8 cellular contexts compared by ENCODE assay signal in genomic region chr6:113971786-113972185, GRCh38. TPM values are rescaled to one million over a fixed set of nuclear protein-coding genes. Genes with fewer than 3 reads are reported as not detected.
DNase-seq lines count a peak whose midpoint lies in the region; ATAC-seq, FAIRE-seq and TF ChIP-seq lines count a peak whose summit lies in the region.

No MANE protein-coding gene starts in this region.

- peaks cover 36% of the 10 kb centered on the region for H3K4me1 ChIP-seq in CD4-positive, alpha-beta memory T cell (ENCODE audit: insufficient read depth, low read length)
- H3K4me1 ChIP-seq in HUES48 (ENCODE audit: control insufficient read depth, insufficient read depth, low read length) (peaks cover 24% of the 10 kb centered on the region), HepG2 (ENCODE audit: insufficient read depth, low read length) (peaks cover 47% of the 10 kb centered on the region)

- in situ Hi-C loops in HepG2 (cut with HindIII; ENCODE audit: extremely low pct_ligation_motif_present, low pct_unique_long_range_greater_than_20kb) = loop anchor here (10.0 kb wide), 1 partner anchor 1573 kb away; no protein-coding TSS in a partner anchor

- peaks cover 31% of the 10 kb centered on the region for H4K20me1 ChIP-seq in HepG2 (ENCODE audit: insufficient read depth, low read length)

- no peak for FAIRE-seq in HepG2 (lab: Jason Lieb, UNC)

- TSS peak; percentile 70 for BruUV-seq in HepG2 (replicated peaks; lab: Mats Ljungman, UMichigan)

- no peak for ATAC-seq in HepG2

- H3K9ac ChIP-seq in HUES48 (ENCODE audit: low read depth, low read length) (no peak overlapping the region), HepG2 (ENCODE audit: insufficient read depth, low read depth, low read length) (no peak overlapping the region)

- intact Hi-C loops in CD4-positive, alpha-beta memory T cell (cut with micrococcal nuclease) = loop anchor here (5.0 kb wide), 1 partner anchor 114 kb away; the partner anchor contains the start of gene MARCKS
- intact Hi-C loops in activated T-helper 2 cell treated with anti-CD3 and anti-CD28 coated beads, Interferon-gamma antibody, Interleukin-2, Interleukin-4, amounts not matched to agents 10 μg/mL and 5 μg/mL and 100 μg/mL, durations not matched to agents 14 hours and 24 hours and 36 hours (cut with micrococcal nuclease) = loop anchor here (5.0 kb wide), 1 partner anchor 114 kb away; the partner anchor contains the start of gene MARCKS
- intact Hi-C loops in HepG2 (cut with micrococcal nuclease; ENCODE audit: unreplicated experiment) = loop anchor here (10.0 kb wide), 1 partner anchor 193 kb away; no protein-coding TSS in a partner anchor

- peaks cover 20 to 41% (median 29%) of the 10 kb centered on the region in 4 donors for H3K4me1 Mint-ChIP-seq in CD4-positive, alpha-beta memory T cell
- peaks cover 27% of the 10 kb centered on the region for H3K4me1 Mint-ChIP-seq in activated T-helper 2 cell treated with anti-CD3 and anti-CD28 coated beads, Interferon-gamma antibody, Interleukin-2, Interleukin-4, amounts not matched to agents 10 μg/mL and 5 μg/mL and 100 μg/mL, durations not matched to agents 14 hours and 24 hours and 36 hours (ENCODE audit: low read depth)
- H3K4me1 Mint-ChIP-seq in type B pancreatic cell (ENCODE audit: unreplicated experiment) = peaks cover 29% of the 10 kb centered on the region

- peaks cover 2% of the 10 kb centered on the region in 2 donors for H3K27me3 Mint-ChIP-seq in CD4-positive, alpha-beta memory T cell
- no peaks in the 10 kb centered on the region for H3K27me3 Mint-ChIP-seq in activated T-helper 2 cell treated with anti-CD3 and anti-CD28 coated beads, Interferon-gamma antibody, Interleukin-2, Interleukin-4, amounts not matched to agents 10 μg/mL and 5 μg/mL and 100 μg/mL, durations not matched to agents 14 hours and 24 hours and 36 hours (ENCODE audit: low read depth)
- no peaks in the 10 kb centered on the region for H3K27me3 Mint-ChIP-seq in type B pancreatic cell

- POLR2A ChIA-PET in CD4-positive, alpha-beta memory T cell (lab: Charles Lee; ENCODE audit: partially characterized antibody) = interaction anchor here (0.5 to 1.2 kb wide), 3 partner anchors 11 to 35 kb away, joined by 3 to 4 read pairs (median 3); no protein-coding TSS in a partner anchor
- POLR2A ChIA-PET in HepG2 (lab: Yijun Ruan, JAX) = interaction anchor here (0.7 to 1.4 kb wide), 4 partner anchors 9 to 196 kb away, joined by 3 to 7 read pairs (median 4); no protein-coding TSS in a partner anchor

- H3K4me2 ChIP-seq in HepG2 (ENCODE audit: low read depth, low read length) = peak overlapping the region; percentile 61

- H3K36me3 ChIP-seq in CD4-positive, alpha-beta memory T cell (ENCODE audit: insufficient read depth, low read length) = no peaks in the 10 kb centered on the region
- H3K36me3 ChIP-seq in HUES48 (ENCODE audit: control insufficient read depth, insufficient read depth, low read length) (no peaks in the 10 kb centered on the region), HepG2 (replicated peaks in 1 of 2; ENCODE audit: control insufficient read depth in 1 of 2, insufficient read depth in 2 of 2, low read length in 2 of 2) (no peaks in the 10 kb centered on the region)

- peak overlapping the region in 4 of 7 donors; percentile 90 to 98 (median 97) for H3K27ac Mint-ChIP-seq in CD4-positive, alpha-beta memory T cell
- H3K27ac Mint-ChIP-seq in activated T-helper 2 cell treated with anti-CD3 and anti-CD28 coated beads, Interferon-gamma antibody, Interleukin-2, Interleukin-4, amounts not matched to agents 10 μg/mL and 5 μg/mL and 100 μg/mL, durations not matched to agents 14 hours and 24 hours and 36 hours = no peak overlapping the region
- H3K27ac Mint-ChIP-seq in type B pancreatic cell = peak overlapping the region; percentile 98

- TF ChIP-seq RAD21 in HepG2 (CRISPR knock-in tag; IDR thresholded peaks at IDR 0.05) = no peak

- H3K27ac ChIP-seq in CD4-positive, alpha-beta memory T cell (ENCODE audit: low read depth, low read length) = no peak overlapping the region
- H3K27ac ChIP-seq in HUES48 (ENCODE audit: low read depth, low read length) (no peak overlapping the region), HepG2 (ENCODE audit: extremely low read length, insufficient read depth, low read length) (no peak overlapping the region)

- H3K4me3 Mint-ChIP-seq in CD4-positive, alpha-beta memory T cell = peak overlapping the region; percentile 93 to 99 (median 97)
- peak overlapping the region; percentile 10 for H3K4me3 Mint-ChIP-seq in activated T-helper 2 cell treated with anti-CD3 and anti-CD28 coated beads, Interferon-gamma antibody, Interleukin-2, Interleukin-4, amounts not matched to agents 10 μg/mL and 5 μg/mL and 100 μg/mL, durations not matched to agents 14 hours and 24 hours and 36 hours (ENCODE audit: low read depth)
- peak overlapping the region; percentile 99 for H3K4me3 Mint-ChIP-seq in type B pancreatic cell

- peaks cover 43% of the 10 kb centered on the region for H3K79me2 ChIP-seq in HepG2 (ENCODE audit: insufficient read depth, low read length)

- no peaks in the 10 kb centered on the region for H3K27me3 ChIP-seq in CD4-positive, alpha-beta memory T cell (ENCODE audit: insufficient read depth, low read length)
- H3K27me3 ChIP-seq in HUES48 (ENCODE audit: control insufficient read depth, insufficient read depth, low read length) (no peaks in the 10 kb centered on the region), HepG2 (ENCODE audit: control insufficient read depth in 1 of 2, insufficient read depth in 2 of 2, low read length in 2 of 2) (no peaks in the 10 kb centered on the region; a peak in 1 of 5 replicates)

- H2AFZ ChIP-seq in HepG2 (ENCODE audit: low read length) = peak overlapping the region; percentile 46

- no peak overlapping the region for H3K4me3 ChIP-seq in CD4-positive, alpha-beta memory T cell (ENCODE audit: low read length in 2 of 2)
- H3K4me3 ChIP-seq in HUES48 (ENCODE audit: low read depth, low read length) (peak overlapping the region; percentile 85), HepG2 (replicated peaks in 1 of 3; ENCODE audit: insufficient read depth in 1 of 3, low read depth in 2 of 3, low read length in 3 of 3) (no peak overlapping the region)

- no peak for DNase-seq in CD4-positive, alpha-beta memory T cell
- no peak for DNase-seq in activated T-helper 2 cell treated with anti-CD3 and anti-CD28 coated beads, Interferon-gamma antibody, Interleukin-2, Interleukin-4, amounts not matched to agents 10 μg/mL and 5 μg/mL and 100 μg/mL, durations not matched to agents 14 hours and 24 hours and 36 hours (ENCODE audit: low spot score)
- no peak for DNase-seq in HepG2 (ENCODE audit: low spot score)
- DNase-seq in type B pancreatic cell (ENCODE audit: extremely low spot score, unreplicated experiment) = no peak
- no peak for DNase-seq in mucosa of gallbladder (ENCODE audit: low spot score)
- no peak for DNase-seq in activated CD4-positive, CD25-positive, alpha-beta regulatory T cell treated with anti-CD3 and anti-CD28 coated beads, Interleukin-2, amount 50 U/mL, for 72 hours
- DNase-seq in effector CD8-positive, alpha-beta T cell (lab: John Stamatoyannopoulos, UW) = no peak

- WGBS in HepG2 (ENCODE audit: low lambda C conversion rate) = 88% methylated on average over 2 of the region's 2 CpGs

- no peak for TF ChIP-seq POLR2A in HepG2 (IDR thresholded peaks at IDR 0.05; ENCODE audit: insufficient read depth in 1 of 2, low read depth in 2 of 2, low read length in 2 of 2)

- no peaks in the 10 kb centered on the region for H3K9me3 ChIP-seq in CD4-positive, alpha-beta memory T cell (ENCODE audit: control insufficient read depth in 1 of 2, low read length in 2 of 2)
- H3K9me3 ChIP-seq in HUES48 (ENCODE audit: control insufficient read depth, insufficient read depth, low read length) = no peaks in the 10 kb centered on the region
- no peaks in the 10 kb centered on the region for H3K9me3 ChIP-seq in HepG2 (ENCODE audit: low read length)

- TF ChIP-seq CTCF in HepG2 (CRISPR knock-in tag; IDR thresholded peaks at IDR 0.05) (no peak), type B pancreatic cell (conservative IDR thresholded peaks at IDR 0.05) (no peak)

- TF ChIP-seq EP300 in HepG2 (IDR thresholded peaks at IDR 0.05; ENCODE audit: low read depth in 2 of 2, low read length in 2 of 2) (no peak), HepG2 (CRISPR knock-in tag; IDR thresholded peaks at IDR 0.05; ENCODE audit: borderline replicate concordance) (no peak)

- no peaks in the 10 kb centered on the region for H3K9me3 Mint-ChIP-seq in CD4-positive, alpha-beta memory T cell
- H3K9me3 Mint-ChIP-seq in activated T-helper 2 cell treated with anti-CD3 and anti-CD28 coated beads, Interferon-gamma antibody, Interleukin-2, Interleukin-4, amounts not matched to agents 10 μg/mL and 5 μg/mL and 100 μg/mL, durations not matched to agents 14 hours and 24 hours and 36 hours = no peaks in the 10 kb centered on the region
- H3K9me3 Mint-ChIP-seq in type B pancreatic cell = no peaks in the 10 kb centered on the region

- CTCF ChIA-PET in CD4-positive, alpha-beta memory T cell (lab: Charles Lee; ENCODE audit: partially characterized antibody) = interaction anchor here (1.0 to 1.3 kb wide), 2 partner anchors 9 to 34 kb away, joined by 5 read pairs; no protein-coding TSS in a partner anchor
- CTCF ChIA-PET in HepG2 (lab: Yijun Ruan, JAX; ENCODE audit: low intra/inter-chr PET ratio, low total read pairs) = no interaction called here

- peaks cover 0 to 12% of the 10 kb centered on the region in 2 donors for H3K36me3 Mint-ChIP-seq in CD4-positive, alpha-beta memory T cell
- no peaks in the 10 kb centered on the region for H3K36me3 Mint-ChIP-seq in activated T-helper 2 cell treated with anti-CD3 and anti-CD28 coated beads, Interferon-gamma antibody, Interleukin-2, Interleukin-4, amounts not matched to agents 10 μg/mL and 5 μg/mL and 100 μg/mL, durations not matched to agents 14 hours and 24 hours and 36 hours (ENCODE audit: low read depth)
- H3K36me3 Mint-ChIP-seq in type B pancreatic cell = peaks cover 11% of the 10 kb centered on the region

RNA-seq across cellular contexts. Expression of gene HDAC2, which starts 0.8 kb away (rescaled TPM):
- total RNA-seq in CD4-positive, alpha-beta memory T cell = 10 to 100 TPM; 53.0 to 54.7 TPM
- polyA plus RNA-seq in CD4-positive, alpha-beta memory T cell = 10 to 100 TPM; 73.3 to 87.1 TPM
- 115 and 125 TPM in 2 replicates for total RNA-seq in activated T-helper 2 cell treated with anti-CD3 and anti-CD28 coated beads, Interferon-gamma antibody, Interleukin-2, Interleukin-4, amounts not matched to agents 10 μg/mL and 5 μg/mL and 100 μg/mL, durations not matched to agents 14 hours and 24 hours and 36 hours
- 99.6 and 170 TPM in 2 replicates for total RNA-seq in HepG2 (2016; rRNA removed; fragmentation: Illumina TruSeq; extraction: Trizol)
- 13.4 and 18.2 TPM in 2 replicates for total RNA-seq in HepG2 (2016; cell fraction: cytosol; rRNA removed; fragmentation: Illumina TruSeq; extraction: Trizol; ENCODE audit: low read depth)
- 100 and 169 TPM in 2 replicates for total RNA-seq in HepG2 (2016; cell fraction: insoluble cytoplasmic fraction; rRNA removed; fragmentation: Illumina TruSeq; extraction: Trizol)
- total RNA-seq in HepG2 (2016; cell fraction: membrane; rRNA removed; fragmentation: Illumina TruSeq; extraction: Trizol) = 32.7 and 41.5 TPM in 2 replicates
- total RNA-seq in HepG2 (2016; cell fraction: nucleus; rRNA removed; fragmentation: Illumina TruSeq; extraction: Trizol) = 71.4 and 71.5 TPM in 2 replicates
- polyA plus RNA-seq in HepG2 (2011; rRNA removed) = 72.0 and 114 TPM in 2 replicates
- 55.6 and 87.9 TPM in 2 replicates for polyA plus RNA-seq in HepG2 (2011; cell fraction: cytosol; rRNA removed)
- 32.5 and 37.3 TPM in 2 replicates for polyA plus RNA-seq in HepG2 (2011; cell fraction: nucleus; rRNA removed)
- 131 and 160 TPM in 2 replicates for polyA plus RNA-seq in HepG2 (2012)
- polyA plus RNA-seq in HepG2 (2016; cell fraction: cytosol; fragmentation: Illumina TruSeq; extraction: Trizol; ENCODE audit: low read depth) = 12.6 TPM in 2 replicates
- polyA plus RNA-seq in HepG2 (2016; cell fraction: insoluble cytoplasmic fraction; fragmentation: Illumina TruSeq; extraction: Trizol; ENCODE audit: low read depth) = 222 and 244 TPM in 2 replicates
- 18.9 and 24.6 TPM in 2 replicates for polyA plus RNA-seq in HepG2 (2016; cell fraction: membrane; fragmentation: Illumina TruSeq; extraction: Trizol; ENCODE audit: low read depth)
- 110 and 116 TPM in 2 replicates for polyA plus RNA-seq in HepG2 (2016; cell fraction: nucleus; fragmentation: Illumina TruSeq; extraction: Trizol; ENCODE audit: insufficient read depth, low read depth)
- 74.4 and 82.8 TPM in 2 replicates for polyA minus RNA-seq in HepG2 (2011; rRNA and poly(A)+ RNA removed; ENCODE audit: low replicate concordance)
- polyA minus RNA-seq in HepG2 (2011; cell fraction: cytosol; rRNA and poly(A)+ RNA removed) = 103 and 123 TPM in 2 replicates
- 90.6 and 114 TPM in 2 replicates for polyA minus RNA-seq in HepG2 (2011; cell fraction: nucleus; rRNA and poly(A)+ RNA removed)
- total RNA-seq in type B pancreatic cell (ENCODE audit: low replicate concordance) = 193 and 232 TPM in 2 replicates
- 64.5 TPM for total RNA-seq in mucosa of gallbladder

Comparison
In these comparisons a context has a peak if more than half of its experiments do, and no peak if none do; other contexts are left out.
1. H3K4me3 Mint-ChIP-seq: peak in every context shown above with its lines; median percentile 99 in type B pancreatic cell; 97 in CD4-positive, alpha-beta memory T cell; 10 in activated T-helper 2 cell treated with anti-CD3 and anti-CD28 coated beads, Interferon-gamma antibody, Interleukin-2, Interleukin-4, amounts not matched to agents 10 μg/mL and 5 μg/mL and 100 μg/mL, durations not matched to agents 14 hours and 24 hours and 36 hours.